ENCODE assay signal across 27 cellular contexts in genomic region chr12:68560823-68561422, GRCh38. TPM values are rescaled to one million over a fixed set of nuclear protein-coding genes. Genes with fewer than 3 reads are reported as not detected.
DNase-seq lines count a peak whose midpoint lies in the region; ATAC-seq and TF ChIP-seq lines count a peak whose summit lies in the region.
"Had no signal": no experiment of that assay in that cellular context is flagged by ENCODE, and none has a peak within 500 bp of the region (broad histone marks: within the 10 kb centered on the region; RNA-seq: fewer than 3 reads in every experiment).

No MANE protein-coding gene starts in this region.

- H3K27me3 ChIP-seq in mammary epithelial cell (ENCODE audit: insufficient read depth, low read length): no peaks in the 10 kb centered on the region
- no peaks in the 10 kb centered on the region for H3K27me3 ChIP-seq in lower lobe of right lung (ENCODE audit: low read depth)
- no peaks in the 10 kb centered on the region for H3K27me3 ChIP-seq in spleen (replicated peaks in 1 of 7)
- H3K27me3 ChIP-seq: body of pancreas, esophagus squamous epithelium, thyroid gland had no signal

- peak; percentile 13 for DNase-seq in MCF 10A (ENCODE audit: unreplicated experiment)
- no peak for DNase-seq in mammary epithelial cell
- DNase-seq in WTC11 (ENCODE audit: low spot score): no peak
- DNase-seq in lower lobe of right lung: no peak
- no peak for DNase-seq in spleen
- DNase-seq in NCI-H2107 (lab: John Stamatoyannopoulos, UW): no peak
- DNase-seq in activated CD8-positive, alpha-beta memory T cell treated with anti-CD3 and anti-CD28 coated beads, Interleukin-2, amount 10 ng/mL, durations not matched to agents 7 days and 5 days: no peak
- DNase-seq: 8988T; activated B cell treated with CpG ODN at 0.5 μM for 24 hours; activated CD4-positive, alpha-beta T cell treated with anti-CD3 and anti-CD28 coated beads, Interleukin-2, amount 50 U/mL, for 4 hours; activated effector memory CD4-positive, alpha-beta T cell treated with anti-CD3 and anti-CD28 coated beads, Interleukin-2, amount 50 U/mL, for 16 hours; BE2C; DND-41; effector CD8-positive, alpha-beta T cell; esophagus squamous epithelium; GOT3; midbrain; NCI-H146; NCI-H2171; NCI-H526 treated with DMSO at 0.1 percent for 48 hours; stimulated activated CD4-positive, alpha-beta T cell treated with anti-CD3 and anti-CD28 coated beads, Interleukin-4, amount 100 ng/mL, for 4 hours; stimulated activated naive CD8-positive, alpha-beta T cell treated with anti-CD3 and anti-CD28 coated beads, Interleukin-15, Interleukin-2, amounts not matched to agents 100 U/mL and 50 U/mL, for 24 hours; T-helper 9 cell; thyroid gland had no signal

- TF ChIP-seq POLR2A in spleen (IDR thresholded peaks at IDR 0.05): no peak

- dilution Hi-C loops in mammary epithelial cell (cut with HindIII; ENCODE audit: low sequenced_read_pairs): no loop called here

- intact Hi-C loops in MCF 10A (cut with micrococcal nuclease): no loop called here
- intact Hi-C loops in mammary epithelial cell (cut with micrococcal nuclease): no loop called here
- intact Hi-C loops in lower lobe of right lung (cut with DNase I): no loop called here
- intact Hi-C loops in spleen (cut with DNase I; ENCODE audit: low total_unique reads): no loop called here

- H3K27ac ChIP-seq in mammary epithelial cell (ENCODE audit: insufficient read depth, low read depth, low read length) (no peak overlapping the region), lower lobe of right lung (peak overlapping the region; percentile 7), spleen (peak overlapping the region in 7 of 8 donors; percentile 51 to 77 (median 62))
- H3K27ac ChIP-seq: body of pancreas, thyroid gland had no signal

- in situ Hi-C loops in mammary epithelial cell (cut with MboI; ENCODE audit: low sequenced_read_pairs in 2 of 2): no loop called here

- TF ChIP-seq CTCF in MCF 10A (IDR thresholded peaks at IDR 0.05; ENCODE audit: unreplicated experiment) (no peak), mammary epithelial cell (conservative IDR thresholded peaks at IDR 0.05 in 1 of 2, IDR thresholded peaks at IDR 0.05 in 1 of 2; ENCODE audit: extremely low read depth in 1 of 2, insufficient read depth in 1 of 2, low read depth in 1 of 2, low read length in 2 of 2) (no peak), WTC11 (IDR thresholded peaks at IDR 0.05) (no peak), lower lobe of right lung (IDR thresholded peaks at IDR 0.05) (no peak), spleen (IDR thresholded peaks at IDR 0.05 in 8 of 11, conservative IDR thresholded peaks at IDR 0.05 in 3 of 11) (no peak)

- H3K27me3 Mint-ChIP-seq in MCF 10A (ENCODE audit: insufficient read depth, unreplicated experiment): no peaks in the 10 kb centered on the region
- H3K27me3 Mint-ChIP-seq in WTC11 (ENCODE audit: low read depth): no peaks in the 10 kb centered on the region
- no peaks in the 10 kb centered on the region for H3K27me3 Mint-ChIP-seq in activated CD8-positive, alpha-beta memory T cell treated with anti-CD3 and anti-CD28 coated beads, Interleukin-2, amount 10 ng/mL, durations not matched to agents 7 days and 5 days
- H3K27me3 Mint-ChIP-seq: activated B cell treated with CpG ODN at 0.5 μM for 24 hours had no signal

- no peaks in the 10 kb centered on the region for H3K36me3 ChIP-seq in mammary epithelial cell (ENCODE audit: insufficient read depth, low read length)
- H3K36me3 ChIP-seq in lower lobe of right lung: no peaks in the 10 kb centered on the region
- no peaks in the 10 kb centered on the region for H3K36me3 ChIP-seq in spleen
- H3K36me3 ChIP-seq: BE2C, esophagus squamous epithelium, thyroid gland had no signal

- no peaks in the 10 kb centered on the region for H4K20me1 ChIP-seq in mammary epithelial cell (ENCODE audit: insufficient read depth, low read length)

- H3K79me2 ChIP-seq in mammary epithelial cell (ENCODE audit: insufficient read depth, low read length): no peaks in the 10 kb centered on the region

- H3K9me3 ChIP-seq in mammary epithelial cell (replicated peaks; ENCODE audit: insufficient read depth, low read length) (no peaks in the 10 kb centered on the region), lower lobe of right lung (no peaks in the 10 kb centered on the region), spleen (no peaks in the 10 kb centered on the region)
- H3K9me3 ChIP-seq: BE2C, body of pancreas, esophagus squamous epithelium, thyroid gland had no signal

- H3K9me3 Mint-ChIP-seq in MCF 10A (ENCODE audit: unreplicated experiment): no peaks in the 10 kb centered on the region
- H3K9me3 Mint-ChIP-seq in WTC11: no peaks in the 10 kb centered on the region
- H3K9me3 Mint-ChIP-seq in activated CD8-positive, alpha-beta memory T cell treated with anti-CD3 and anti-CD28 coated beads, Interleukin-2, amount 10 ng/mL, durations not matched to agents 7 days and 5 days (ENCODE audit: low read depth): no peaks in the 10 kb centered on the region
- H3K9me3 Mint-ChIP-seq: activated B cell treated with CpG ODN at 0.5 μM for 24 hours, neural crest cell had no signal

- no peak overlapping the region for H2AFZ ChIP-seq in mammary epithelial cell (ENCODE audit: low read depth, low read length)

- POLR2A ChIA-PET in MCF 10A (lab: Yijun Ruan, JAX): no interaction called here
- POLR2A ChIA-PET in WTC11 (lab: Charles Lee): interaction anchor here (0.6 to 2.0 kb wide), 2 partner anchors 48 to 50 kb away, joined by 3 to 6 read pairs; partner anchors contain the start of gene RAP1B

- no TSS peak for BruUV-seq in MCF 10A (replicated peaks; lab: Mats Ljungman, UMichigan)
- BruUV-seq in mammary epithelial cell (replicated peaks; lab: Mats Ljungman, UMichigan): no TSS peak

- H3K9ac ChIP-seq in mammary epithelial cell (ENCODE audit: insufficient read depth, low read length): no peak overlapping the region

- no peak for ATAC-seq in WTC11
- ATAC-seq in lower lobe of right lung: no peak
- no peak for ATAC-seq in activated CD8-positive, alpha-beta memory T cell treated with anti-CD3 and anti-CD28 coated beads, Interleukin-2, amount 10 ng/mL, durations not matched to agents 7 days and 5 days
- ATAC-seq in HG02571 (IDR thresholded peaks at IDR 0.05; ENCODE audit: unreplicated experiment): no peak

- peaks cover 27% of the 10 kb centered on the region for H3K4me1 Mint-ChIP-seq in MCF 10A (ENCODE audit: insufficient read depth, unreplicated experiment)
- peaks cover 12% of the 10 kb centered on the region for H3K4me1 Mint-ChIP-seq in WTC11
- peaks cover 36% of the 10 kb centered on the region for H3K4me1 Mint-ChIP-seq in activated CD8-positive, alpha-beta memory T cell treated with anti-CD3 and anti-CD28 coated beads, Interleukin-2, amount 10 ng/mL, durations not matched to agents 7 days and 5 days
- H3K4me1 Mint-ChIP-seq: neural crest cell had no signal

- H3K27ac Mint-ChIP-seq in MCF 10A (ENCODE audit: low read depth, unreplicated experiment) (no peak overlapping the region), WTC11 (peak overlapping the region; percentile 30; the same call in 1 of the 2 replicates)
- no peak overlapping the region for H3K27ac Mint-ChIP-seq in activated CD8-positive, alpha-beta memory T cell treated with anti-CD3 and anti-CD28 coated beads, Interleukin-2, amount 10 ng/mL, durations not matched to agents 7 days and 5 days
- H3K27ac Mint-ChIP-seq: activated B cell treated with CpG ODN at 0.5 μM for 24 hours had no signal

- CTCF ChIA-PET in MCF 10A (lab: Yijun Ruan, JAX) (interaction anchor here (1.0 kb wide), 1 partner anchor 23 kb away, joined by 3 read pairs; no protein-coding TSS in a partner anchor), mammary epithelial cell (lab: Charles Lee; ENCODE audit: low non-redundant PET) (no interaction called here), WTC11 (lab: Charles Lee) (interaction anchor here (1.1 kb wide), 1 partner anchor 51 kb away, joined by 3 read pairs; no protein-coding TSS in a partner anchor)
- CTCF ChIA-PET in activated CD8-positive, alpha-beta memory T cell treated with anti-CD3 and anti-CD28 coated beads, Interleukin-2, amount 10 ng/mL, durations not matched to agents 7 days and 5 days (lab: Charles Lee): no interaction called here

- H3K4me3 ChIP-seq in mammary epithelial cell (replicated peaks in 1 of 3; ENCODE audit: insufficient read depth in 1 of 3, low read depth in 2 of 3, low read length in 3 of 3): no peak overlapping the region
- H3K4me3 ChIP-seq in lower lobe of right lung: no peak overlapping the region
- no peak overlapping the region for H3K4me3 ChIP-seq in spleen
- H3K4me3 ChIP-seq: body of pancreas, esophagus squamous epithelium, thyroid gland had no signal

- H3K4me3 Mint-ChIP-seq in MCF 10A (ENCODE audit: unreplicated experiment) (no peak overlapping the region), WTC11 (no peak overlapping the region)
- no peak overlapping the region for H3K4me3 Mint-ChIP-seq in activated CD8-positive, alpha-beta memory T cell treated with anti-CD3 and anti-CD28 coated beads, Interleukin-2, amount 10 ng/mL, durations not matched to agents 7 days and 5 days
- H3K4me3 Mint-ChIP-seq: activated B cell treated with CpG ODN at 0.5 μM for 24 hours, neural crest cell had no signal

- H3K36me3 Mint-ChIP-seq in MCF 10A (ENCODE audit: insufficient read depth, unreplicated experiment) (no peaks in the 10 kb centered on the region), WTC11 (no peaks in the 10 kb centered on the region)
- H3K36me3 Mint-ChIP-seq in activated CD8-positive, alpha-beta memory T cell treated with anti-CD3 and anti-CD28 coated beads, Interleukin-2, amount 10 ng/mL, durations not matched to agents 7 days and 5 days: no peaks in the 10 kb centered on the region

- WGBS in mammary epithelial cell (ENCODE audit: low coverage, missing lambda C conversion rate): 84% methylated on average over 6 of the region's 6 CpGs
- WGBS in spleen, 5 donors: 76 to 85% (median 82%) methylated on average over 6 of the region's 6 CpGs

- H3K4me1 ChIP-seq in mammary epithelial cell (ENCODE audit: insufficient read depth, low read length) (peaks cover 33% of the 10 kb centered on the region), lower lobe of right lung (peaks cover 16% of the 10 kb centered on the region), spleen (peaks cover 9 to 41% (median 26%) of the 10 kb centered on the region in 6 donors)
- H3K4me1 ChIP-seq: BE2C, body of pancreas, thyroid gland had no signal

- no peak overlapping the region for H3K4me2 ChIP-seq in mammary epithelial cell (ENCODE audit: insufficient read depth, low read depth, low read length)

RNA-seq across cellular contexts. Expression of gene RAP1B, which starts 49.8 kb away (rescaled TPM):
- total RNA-seq in MCF 10A (2022): 180 and 232 TPM in 2 replicates
- total RNA-seq in mammary epithelial cell: 100 to 1,000 TPM; 140 to 188 TPM
- 175 TPM for polyA plus RNA-seq in mammary epithelial cell
- 53.9 TPM for polyA minus RNA-seq in mammary epithelial cell
- 82.3 to 86.9 TPM (median 84.3 TPM) in 3 replicates for total RNA-seq in WTC11 (2021)
- total RNA-seq in lower lobe of right lung: 193 TPM
- 100 to 1,000 TPM; 178 to 321 (median 249) TPM for total RNA-seq in spleen
- polyA plus RNA-seq in spleen: 100 to 1,000 TPM; 107 to 157 (median 132) TPM
- total RNA-seq in activated CD8-positive, alpha-beta memory T cell treated with anti-CD3 and anti-CD28 coated beads, Interleukin-2, amount 10 ng/mL, durations not matched to agents 7 days and 5 days: 100 to 1,000 TPM; 211 to 252 TPM

Comparison
In these comparisons a context has a peak if more than half of its experiments do, and no peak if none do; other contexts are left out.
1. CTCF ChIA-PET loops: an anchor here in MCF 10A (1.0 kb wide) and WTC11 (1.1 kb wide); none called in mammary epithelial cell and activated CD8-positive, alpha-beta memory T cell treated with anti-CD3 and anti-CD28 coated beads, Interleukin-2, amount 10 ng/mL, durations not matched to agents 7 days and 5 days.